ENCODE assay signal across 8 cellular contexts in the genomic region with DNA sequence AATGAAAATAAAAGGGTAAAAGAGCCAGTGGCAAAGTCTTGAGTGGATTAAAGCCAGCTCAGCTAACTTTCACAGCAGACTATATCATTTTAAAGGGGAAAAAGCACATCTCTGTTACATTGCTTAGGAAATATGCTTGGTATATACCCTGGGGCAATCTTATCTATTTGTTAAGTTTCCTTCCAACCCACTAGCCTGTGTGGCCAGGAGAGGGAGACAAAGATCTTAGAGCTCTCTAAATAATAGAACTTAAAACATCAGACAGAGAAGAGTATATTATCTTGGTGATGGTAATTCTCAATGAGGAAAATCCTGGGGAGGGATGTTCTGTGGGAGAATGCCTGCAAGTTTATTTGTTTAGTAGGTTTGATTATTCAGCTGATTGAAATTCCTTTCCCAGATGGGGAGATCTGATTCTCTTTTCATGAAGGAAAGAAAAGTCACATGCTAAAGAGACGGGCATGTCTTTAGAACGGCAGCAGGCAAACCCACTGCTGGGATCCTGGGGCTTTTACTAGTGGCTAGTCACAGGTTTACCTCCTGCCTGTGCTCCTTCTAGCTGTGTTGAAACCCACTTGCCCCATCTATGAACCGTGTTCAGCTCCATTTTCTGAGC. TPM values are rescaled to one million over a fixed set of nuclear protein-coding genes. Genes with fewer than 3 reads are reported as not detected.
DNase-seq lines count a peak whose midpoint lies in the region; ATAC-seq and TF ChIP-seq lines count a peak whose summit lies in the region.

No MANE protein-coding gene starts in this region.

- H3K4me3 ChIP-seq in left lung, result no peak overlapping the region

- no peak overlapping the region for H3K4me3 Mint-ChIP-seq in stimulated activated naive CD8-positive, alpha-beta T cell treated with anti-CD3 and anti-CD28 coated beads, Interleukin-15, amount 100 ng/mL, for 72 hours

- no peaks in the 10 kb centered on the region for H3K36me3 ChIP-seq in left lung

- TF ChIP-seq CTCF in left lung (IDR thresholded peaks at IDR 0.05), result peak; percentile 51 to 74

- H3K27me3 ChIP-seq in left lung, result no peaks in the 10 kb centered on the region

- no peak overlapping the region for H3K27ac Mint-ChIP-seq in stimulated activated naive CD8-positive, alpha-beta T cell treated with anti-CD3 and anti-CD28 coated beads, Interleukin-15, amount 100 ng/mL, for 72 hours

- ATAC-seq in left lung (peak; percentile 93), HG03039 (IDR thresholded peaks at IDR 0.05; ENCODE audit: unreplicated experiment) (no peak)
- peak; percentile 72 for ATAC-seq in stimulated activated naive CD8-positive, alpha-beta T cell treated with anti-CD3 and anti-CD28 coated beads, Interleukin-15, amount 100 ng/mL, for 72 hours

- no peaks in the 10 kb centered on the region for H3K9me3 ChIP-seq in left lung

- H3K4me1 Mint-ChIP-seq in stimulated activated naive CD8-positive, alpha-beta T cell treated with anti-CD3 and anti-CD28 coated beads, Interleukin-15, amount 100 ng/mL, for 72 hours, result peaks cover under 1% of the 10 kb centered on the region

- no peaks in the 10 kb centered on the region for H3K4me1 ChIP-seq in left lung

- H3K27me3 Mint-ChIP-seq in stimulated activated naive CD8-positive, alpha-beta T cell treated with anti-CD3 and anti-CD28 coated beads, Interleukin-15, amount 100 ng/mL, for 72 hours, result peaks cover 21% of the 10 kb centered on the region

- DNase-seq in activated T-cell treated with anti-CD3 and anti-CD28 coated beads for 1 hour (ENCODE audit: low read depth) (peak; percentile 13), NCI-H1092 treated with DMSO at 0.1 percent for 48 hours (lab: John Stamatoyannopoulos, UW) (peak; percentile 38), SKM-1 (lab: John Stamatoyannopoulos, UW; ENCODE audit: unreplicated experiment) (peak; percentile 21), left lung (no peak)
- no peak for DNase-seq in activated T-cell treated with anti-CD3 and anti-CD28 coated beads, Interleukin-2, amount 50 U/mL, for 1 hour
- DNase-seq in central memory CD4-positive, alpha-beta T cell, result peak; percentile 12
- peak; percentile 15 to 27 for DNase-seq in stimulated activated naive CD8-positive, alpha-beta T cell treated with anti-CD3 and anti-CD28 coated beads, Interleukin-15, amount 100 ng/mL, for 72 hours

- no peak overlapping the region for H3K27ac ChIP-seq in left lung

- intact Hi-C loops in left lung (cut with DNase I), result no loop called here

- no peaks in the 10 kb centered on the region for H3K9me3 Mint-ChIP-seq in stimulated activated naive CD8-positive, alpha-beta T cell treated with anti-CD3 and anti-CD28 coated beads, Interleukin-15, amount 100 ng/mL, for 72 hours

RNA-seq across cellular contexts. Expression of a gene that starts 3.6 kb away (rescaled TPM):
- total RNA-seq in left lung, result not detected

RNA-seq across cellular contexts. Expression of a gene that starts 7.9 kb away (rescaled TPM):
- total RNA-seq in left lung, result 1 to 10 TPM; 3.1 to 5.7 TPM

RNA-seq across cellular contexts. Expression of a gene that starts 56.3 kb away (rescaled TPM):
- total RNA-seq in left lung, result under 1 TPM in 1 of 2 donors, not detected in 1; 0.81 TPM

Comparison
In these comparisons a context has a peak if more than half of its experiments do, and no peak if none do; other contexts are left out.
1. DNase-seq: peak in activated T-cell treated with anti-CD3 and anti-CD28 coated beads for 1 hour (single experiment), NCI-H1092 treated with DMSO at 0.1 percent for 48 hours (single experiment), SKM-1 (single experiment), central memory CD4-positive, alpha-beta T cell (single experiment) and stimulated activated naive CD8-positive, alpha-beta T cell treated with anti-CD3 and anti-CD28 coated beads, Interleukin-15, amount 100 ng/mL, for 72 hours (2 of 2); none in activated T-cell treated with anti-CD3 and anti-CD28 coated beads, Interleukin-2, amount 50 U/mL, for 1 hour (single experiment) and left lung (0 of 2).